Comparison of ENCODE assay signal across 8 cellular contexts in the genomic region with DNA sequence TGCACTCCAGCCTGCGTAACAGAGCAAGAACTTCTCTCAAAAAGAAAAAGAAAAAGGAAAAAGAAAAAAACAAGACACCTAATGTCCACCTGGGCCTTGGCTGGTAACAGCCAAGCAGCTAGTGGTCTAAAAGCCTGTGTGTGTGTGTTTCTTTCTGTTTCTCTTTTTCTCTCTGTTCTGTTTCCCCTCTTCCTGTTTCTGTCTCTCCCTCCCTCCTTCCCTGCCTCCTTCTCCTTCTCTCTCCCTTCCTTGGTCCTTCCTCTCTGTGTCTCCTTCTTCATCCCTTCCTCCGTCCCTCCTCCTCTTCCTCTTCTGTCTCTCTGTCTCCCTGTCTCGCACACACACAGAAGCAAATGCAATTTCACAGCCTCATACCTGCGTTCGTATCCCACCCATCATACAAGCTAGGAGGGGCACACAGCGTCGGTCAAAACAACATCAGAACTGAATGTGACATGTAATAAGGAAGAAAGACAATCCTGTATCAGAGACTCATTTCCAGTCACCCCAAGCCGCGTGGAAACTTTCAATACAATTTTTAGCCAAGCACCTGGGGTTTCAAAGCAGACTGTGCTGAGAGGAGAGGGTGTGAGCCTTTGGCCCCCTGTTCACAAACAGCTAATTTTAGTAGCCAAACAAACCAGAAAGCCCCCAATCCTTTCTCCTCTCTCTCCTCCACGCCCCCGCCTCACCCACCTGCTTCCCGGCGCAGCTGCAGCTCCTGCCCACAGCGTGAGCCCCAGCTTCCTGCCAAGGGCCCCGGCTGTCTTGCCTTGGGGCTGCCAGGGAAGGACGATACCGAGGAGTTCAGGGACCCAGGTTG. TPM values are rescaled to one million over a fixed set of nuclear protein-coding genes. Genes with fewer than 3 reads are reported as not detected.
DNase-seq lines count a peak whose midpoint lies in the region; ATAC-seq, FAIRE-seq and TF ChIP-seq lines count a peak whose summit lies in the region.

No MANE protein-coding gene starts in this region.

- H4K5ac ChIP-seq in H9 (ENCODE audit: insufficient read length, low read depth, low read length): no peak overlapping the region

- no peak overlapping the region for H3K27ac ChIP-seq in H9 (ENCODE audit: insufficient read length, low read depth, low read length)

- no peak overlapping the region for H3K18ac ChIP-seq in H9 (ENCODE audit: insufficient read length, low read depth, low read length)

- H3K9me3 ChIP-seq in H9 (ENCODE audit: control insufficient read depth, low read depth, low read length): no peaks in the 10 kb centered on the region

- TF ChIP-seq CTCF in H9 (conservative IDR thresholded peaks at IDR 0.05) (no peak), omental fat pad (IDR thresholded peaks at IDR 0.05) (no peak)

- no peak overlapping the region for H3K14ac ChIP-seq in H9 (ENCODE audit: insufficient read depth, low read length)

- ATAC-seq in HG02981 (IDR thresholded peaks at IDR 0.05; ENCODE audit: unreplicated experiment) (peak; percentile 60), omental fat pad (ENCODE audit: low FRiP score) (no peak)

- H3K9ac ChIP-seq in H9 (ENCODE audit: extremely low read depth, insufficient read length, low read length): no peak overlapping the region

- H3K27ac Mint-ChIP-seq in immature natural killer cell: peak overlapping the region; percentile 60 to 91 (median 84)
- H3K27ac Mint-ChIP-seq in H9: peak overlapping the region in 1 of 3 experiments; percentile 9; a peak in 2 of 7 replicates

- H2AK5ac ChIP-seq in H9 (ENCODE audit: insufficient read length, low read length): no peak overlapping the region

- H2AFZ ChIP-seq in H9 (ENCODE audit: low read length): no peak overlapping the region

- H3K27me3 ChIP-seq in H9 (ENCODE audit: insufficient read depth, low read length): no peaks in the 10 kb centered on the region

- no peak overlapping the region for H4K8ac ChIP-seq in H9 (replicated peaks; ENCODE audit: insufficient read length, low read depth, low read length)

- peaks cover 0 to 2% (median 0%) of the 10 kb centered on the region in 6 donors for H3K9me3 Mint-ChIP-seq in immature natural killer cell
- H3K9me3 Mint-ChIP-seq in H9: no peaks in the 10 kb centered on the region; a peak in 1 of 5 replicates

- no peak overlapping the region for H2BK12ac ChIP-seq in H9 (ENCODE audit: insufficient read length, low read depth, low read length)

- no CpG with 5 or more reads among the region's 17 CpGs for WGBS in H9 (ENCODE audit: extremely low coverage, insufficient read length, low lambda C conversion rate)

- DNase-seq in GM19238 (ENCODE audit: insufficient read length, low spot score) (peak; percentile 71), T-helper 9 cell (peak; percentile 27), immature natural killer cell (peak; percentile 42 to 50 (median 49)), H54 (ENCODE audit: insufficient read length, low spot score) (no peak), posterior cingulate gyrus (no peak), H9 (no peak), omental fat pad (ENCODE audit: low spot score) (no peak)

- TF ChIP-seq POLR2A in H54 (IDR thresholded peaks at IDR 0.05; ENCODE audit: low read depth, low read length): no peak

- no peak overlapping the region for H3K4me2 ChIP-seq in H9 (ENCODE audit: insufficient read depth, insufficient read length, low read length)

- H2BK15ac ChIP-seq in H9 (ENCODE audit: low read depth, low read length): no peak overlapping the region

- H3K4me3 Mint-ChIP-seq in immature natural killer cell: peak overlapping the region; percentile 83 to 89 (median 86)
- no peak overlapping the region; a peak in 1 of 5 replicates for H3K4me3 Mint-ChIP-seq in H9

- no peaks in the 10 kb centered on the region for H3K23me2 ChIP-seq in H9 (ENCODE audit: insufficient read length, low read depth, low read length, poor library complexity, severe bottlenecking)

- H4K91ac ChIP-seq in H9 (ENCODE audit: insufficient read length, low read depth, low read length): no peak overlapping the region

- no peaks in the 10 kb centered on the region for H3K4me1 ChIP-seq in H9 (ENCODE audit: insufficient read depth, low read length)

- no peak overlapping the region for H3K4ac ChIP-seq in H9 (ENCODE audit: low read depth, low read length)

- FAIRE-seq in H54 (lab: Jason Lieb, UNC): no peak

- H4K20me1 ChIP-seq in H9 (ENCODE audit: control insufficient read depth, insufficient read depth, insufficient read length): no peaks in the 10 kb centered on the region

- H2BK20ac ChIP-seq in H9 (ENCODE audit: low read depth, low read length, poor library complexity, severe bottlenecking): no peak overlapping the region

- H3K27me3 Mint-ChIP-seq in immature natural killer cell (ENCODE audit: low read depth in 3 of 3) (peaks cover 3 to 9% (median 7%) of the 10 kb centered on the region in 3 donors), H9 (ENCODE audit: low read depth) (peaks cover 2% of the 10 kb centered on the region)

- H3T11ph ChIP-seq in H9 (ENCODE audit: low read length): no peak overlapping the region

- no peak overlapping the region for H3K23ac ChIP-seq in H9 (ENCODE audit: insufficient read length, low read depth, low read length)

- H3K36me3 Mint-ChIP-seq in immature natural killer cell (no peaks in the 10 kb centered on the region), H9 (ENCODE audit: insufficient read depth in 1 of 3, low read depth in 3 of 3) (no peaks in the 10 kb centered on the region; a peak in 1 of 7 replicates)

- H3K79me2 ChIP-seq in H9 (ENCODE audit: insufficient read depth, low read length): no peaks in the 10 kb centered on the region

- no peak overlapping the region for H2BK120ac ChIP-seq in H9 (ENCODE audit: low read depth, low read length, poor library complexity, severe bottlenecking)

- peaks cover 30 to 33% of the 10 kb centered on the region in 2 donors for H3K4me1 Mint-ChIP-seq in immature natural killer cell
- H3K4me1 Mint-ChIP-seq in H9: peaks cover 0 to 5% of the 10 kb centered on the region in 2 experiments; a peak in 1 of 4 replicates

- H2BK5ac ChIP-seq in H9 (ENCODE audit: insufficient read length, low read length): no peak overlapping the region

- no peak overlapping the region for H3K56ac ChIP-seq in H9 (ENCODE audit: insufficient read length, low read depth, low read length)

- H3K79me1 ChIP-seq in H9 (ENCODE audit: insufficient read depth, low read depth, low read length, poor library complexity, severe bottlenecking): no peaks in the 10 kb centered on the region

- intact Hi-C loops in posterior cingulate gyrus (cut with DNase I): no loop called here

RNA-seq across cellular contexts. Expression of a gene that starts 50.2 kb away (rescaled TPM):
- polyA plus RNA-seq in immature natural killer cell: 1 to 10 TPM; 4.7 to 6.1 (median 4.8) TPM
- total RNA-seq in H9 (2021): 60.2 and 63.1 TPM in 2 replicates
- total RNA-seq in omental fat pad: 10 to 100 TPM; 26.3 to 54.8 (median 36.9) TPM

Comparison
In these comparisons a context has a peak if more than half of its experiments do, and no peak if none do; other contexts are left out.
1. DNase-seq: peak in GM19238 (single experiment), T-helper 9 cell (single experiment) and immature natural killer cell (3 of 3); none in H54 (single experiment), posterior cingulate gyrus (0 of 10), H9 (single experiment) and omental fat pad (single experiment).
2. H3K4me3 Mint-ChIP-seq: peak in immature natural killer cell (5 of 5); none in H9 (0 of 2).